Comparison of ENCODE assay signal across 11 cellular contexts in the genomic region with DNA sequence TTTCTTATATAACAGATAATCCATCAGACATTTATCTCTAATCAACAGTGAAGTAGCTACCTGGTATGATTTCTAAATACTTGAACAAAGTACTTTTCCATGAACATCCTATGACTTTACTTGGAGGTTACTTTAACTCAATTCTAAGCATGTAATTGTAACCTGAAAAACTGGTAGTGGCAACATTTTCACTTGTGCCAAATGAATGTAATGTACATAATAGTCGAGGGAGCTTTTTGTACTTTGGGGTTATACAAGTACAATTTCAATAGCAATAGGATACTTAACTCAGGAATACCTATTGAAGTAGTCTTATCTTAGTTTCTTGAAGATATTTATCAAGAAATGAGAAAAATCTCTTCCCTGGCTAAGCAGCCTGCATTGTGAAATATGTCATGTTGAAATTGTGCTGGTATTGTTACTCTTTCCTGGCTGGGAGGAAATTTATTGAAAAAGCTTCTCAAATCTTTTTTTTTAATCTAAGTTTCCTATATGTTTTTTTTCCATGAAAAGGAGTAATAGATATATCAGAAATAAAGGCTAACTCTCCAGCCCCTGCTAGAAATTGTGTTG. TPM values are rescaled to one million over a fixed set of nuclear protein-coding genes. Genes with fewer than 3 reads are reported as not detected.
DNase-seq lines count a peak whose midpoint lies in the region; ATAC-seq and TF ChIP-seq lines count a peak whose summit lies in the region.
"Had no signal": no experiment of that assay in that cellular context is flagged by ENCODE, and none has a peak within 500 bp of the region (broad histone marks: within the 10 kb centered on the region; RNA-seq: fewer than 3 reads in every experiment).

No MANE protein-coding gene starts in this region.

- CTCF ChIA-PET in activated CD4-positive, alpha-beta memory T cell treated with anti-CD3 and anti-CD28 coated beads for 36 hours (lab: Charles Lee): interaction anchor here (0.7 to 3.2 kb wide), 5 partner anchors 11 to 53 kb away, joined by 4 to 12 read pairs (median 4); a partner anchor contains a TSS

- H3K4me1 ChIP-seq in spleen: peaks cover 29 to 85% (median 75%) of the 10 kb centered on the region in 6 donors

- H3K4me1 Mint-ChIP-seq in activated CD4-positive, alpha-beta memory T cell treated with anti-CD3 and anti-CD28 coated beads for 36 hours (ENCODE audit: low read depth): peaks cover 66% of the 10 kb centered on the region

- peak overlapping the region; percentile 66 for H3K4me3 Mint-ChIP-seq in activated CD4-positive, alpha-beta memory T cell treated with anti-CD3 and anti-CD28 coated beads for 36 hours

- intact Hi-C loops in activated CD4-positive, alpha-beta memory T cell treated with anti-CD3 and anti-CD28 coated beads for 36 hours (cut with micrococcal nuclease): loop anchor here (2.0 to 5.0 kb wide), 3 partner anchors 94 to 1241 kb away; a partner anchor contains a TSS
- intact Hi-C loops in spleen (cut with DNase I; ENCODE audit: low total_unique reads): no loop called here

- H3K27ac ChIP-seq in spleen: peak overlapping the region; percentile 67 to 91 (median 84)
- H3K27ac ChIP-seq: A549 had no signal

- H3K27me3 Mint-ChIP-seq in activated CD4-positive, alpha-beta memory T cell treated with anti-CD3 and anti-CD28 coated beads for 36 hours: no peaks in the 10 kb centered on the region

- H3K27me3 ChIP-seq in spleen (replicated peaks in 1 of 7): no peaks in the 10 kb centered on the region

- 61 to 70% (median 66%) methylated on average over 1 of the region's 1 CpG for WGBS in spleen, 5 donors

- no peak for ATAC-seq in SK-N-SH treated with all-trans-retinoic acid at 6 μM for 48 hours

- no peaks in the 10 kb centered on the region for H3K9me3 Mint-ChIP-seq in activated CD4-positive, alpha-beta memory T cell treated with anti-CD3 and anti-CD28 coated beads for 36 hours

- peak overlapping the region; percentile 92 for H3K27ac Mint-ChIP-seq in activated CD4-positive, alpha-beta memory T cell treated with anti-CD3 and anti-CD28 coated beads for 36 hours

- POLR2A ChIA-PET in activated CD4-positive, alpha-beta memory T cell treated with anti-CD3 and anti-CD28 coated beads for 36 hours (lab: Charles Lee): interaction anchor here (0.6 to 2.2 kb wide), 4 partner anchors 34 to 761 kb away, joined by 3 to 7 read pairs (median 4); a partner anchor contains a TSS

- TF ChIP-seq POLR2A in spleen (IDR thresholded peaks at IDR 0.05): no peak

- H3K36me3 Mint-ChIP-seq in activated CD4-positive, alpha-beta memory T cell treated with anti-CD3 and anti-CD28 coated beads for 36 hours: peaks cover 3% of the 10 kb centered on the region

- H3K36me3 ChIP-seq in spleen: peaks cover 0 to 5% (median 0%) of the 10 kb centered on the region in 6 donors

- H3K4me3 ChIP-seq in fibroblast of the aortic adventitia (ENCODE audit: low read depth, low read length) (no peak overlapping the region), spleen (peak overlapping the region in 5 of 8 donors; percentile 2 to 62 (median 18))
- H3K4me3 ChIP-seq: A549 had no signal

- no peaks in the 10 kb centered on the region for H3K9me3 ChIP-seq in spleen
- H3K9me3 ChIP-seq: A549 had no signal

- DNase-seq in NCI-H510A treated with DMSO at 0.1 percent for 48 hours (lab: John Stamatoyannopoulos, UW) (peak; percentile 39), NCI-H510A (lab: John Stamatoyannopoulos, UW) (no peak), fibroblast of the aortic adventitia (ENCODE audit: low read depth) (peak; percentile 49), spleen (no peak), NCI-H446 (lab: John Stamatoyannopoulos, UW) (no peak), activated gamma-delta T cell (lab: John Stamatoyannopoulos, UW) (no peak)
- DNase-seq in activated CD4-positive, alpha-beta memory T cell treated with anti-CD3 and anti-CD28 coated beads for 36 hours: no peak
- DNase-seq: activated CD4-positive, alpha-beta T cell treated with anti-CD3 and anti-CD28 coated beads for 48 hours; NCI-H1694 treated with DMSO at 0.1 percent for 48 hours had no signal

- no peak for TF ChIP-seq CTCF in fibroblast of the aortic adventitia (IDR thresholded peaks at IDR 0.05; ENCODE audit: insufficient read depth, low read length)
- no peak for TF ChIP-seq CTCF in spleen (IDR thresholded peaks at IDR 0.05 in 8 of 11, conservative IDR thresholded peaks at IDR 0.05 in 3 of 11)

TF ChIP-seq in SK-N-SH treated with all-trans-retinoic acid at 6 μM for 48 hours, 23 proteins besides CTCF, POLR2A, EP300 and RAD21:
- TF ChIP-seq OSR1 (CRISPR knock-in tag; IDR thresholded peaks at IDR 0.05): no peak
- no peak for TF ChIP-seq GLIS3 (CRISPR knock-in tag; IDR thresholded peaks at IDR 0.05)
- no peak for TF ChIP-seq ARNTL (CRISPR knock-in tag; IDR thresholded peaks at IDR 0.05; ENCODE audit: borderline replicate concordance, low read depth)
- TF ChIP-seq ZNF70 (CRISPR knock-in tag; IDR thresholded peaks at IDR 0.05): no peak
- no peak for TF ChIP-seq ISL1 (CRISPR knock-in tag; IDR thresholded peaks at IDR 0.05)
- TF ChIP-seq ZFP30 (CRISPR knock-in tag; IDR thresholded peaks at IDR 0.05): no peak
- TF ChIP-seq, protein P1, sequence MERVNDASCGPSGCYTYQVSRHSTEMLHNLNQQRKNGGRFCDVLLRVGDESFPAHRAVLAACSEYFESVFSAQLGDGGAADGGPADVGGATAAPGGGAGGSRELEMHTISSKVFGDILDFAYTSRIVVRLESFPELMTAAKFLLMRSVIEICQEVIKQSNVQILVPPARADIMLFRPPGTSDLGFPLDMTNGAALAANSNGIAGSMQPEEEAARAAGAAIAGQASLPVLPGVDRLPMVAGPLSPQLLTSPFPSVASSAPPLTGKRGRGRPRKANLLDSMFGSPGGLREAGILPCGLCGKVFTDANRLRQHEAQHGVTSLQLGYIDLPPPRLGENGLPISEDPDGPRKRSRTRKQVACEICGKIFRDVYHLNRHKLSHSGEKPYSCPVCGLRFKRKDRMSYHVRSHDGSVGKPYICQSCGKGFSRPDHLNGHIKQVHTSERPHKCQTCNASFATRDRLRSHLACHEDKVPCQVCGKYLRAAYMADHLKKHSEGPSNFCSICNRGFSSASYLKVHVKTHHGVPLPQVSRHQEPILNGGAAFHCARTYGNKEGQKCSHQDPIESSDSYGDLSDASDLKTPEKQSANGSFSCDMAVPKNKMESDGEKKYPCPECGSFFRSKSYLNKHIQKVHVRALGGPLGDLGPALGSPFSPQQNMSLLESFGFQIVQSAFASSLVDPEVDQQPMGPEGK (CRISPR knock-in tag; IDR thresholded peaks at IDR 0.05; ENCODE audit: borderline replicate concordance): no peak
- no peak for TF ChIP-seq ZNF8 (CRISPR knock-in tag; IDR thresholded peaks at IDR 0.05)
- TF ChIP-seq, protein P2, sequence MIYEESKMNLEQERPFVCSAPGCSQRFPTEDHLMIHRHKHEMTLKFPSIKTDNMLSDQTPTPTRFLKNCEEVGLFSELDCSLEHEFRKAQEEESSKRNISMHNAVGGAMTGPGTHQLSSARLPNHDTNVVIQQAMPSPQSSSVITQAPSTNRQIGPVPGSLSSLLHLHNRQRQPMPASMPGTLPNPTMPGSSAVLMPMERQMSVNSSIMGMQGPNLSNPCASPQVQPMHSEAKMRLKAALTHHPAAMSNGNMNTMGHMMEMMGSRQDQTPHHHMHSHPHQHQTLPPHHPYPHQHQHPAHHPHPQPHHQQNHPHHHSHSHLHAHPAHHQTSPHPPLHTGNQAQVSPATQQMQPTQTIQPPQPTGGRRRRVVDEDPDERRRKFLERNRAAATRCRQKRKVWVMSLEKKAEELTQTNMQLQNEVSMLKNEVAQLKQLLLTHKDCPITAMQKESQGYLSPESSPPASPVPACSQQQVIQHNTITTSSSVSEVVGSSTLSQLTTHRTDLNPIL (CRISPR knock-in tag; IDR thresholded peaks at IDR 0.05; ENCODE audit: low read depth): no peak
- no peak for TF ChIP-seq ZC3H10 (CRISPR knock-in tag; IDR thresholded peaks at IDR 0.05)
- TF ChIP-seq SNAI2 (CRISPR knock-in tag; IDR thresholded peaks at IDR 0.05): no peak
- TF ChIP-seq ZNF565 (CRISPR knock-in tag; conservative IDR thresholded peaks at IDR 0.05; ENCODE audit: low read depth): no peak
- TF ChIP-seq, protein P3, sequence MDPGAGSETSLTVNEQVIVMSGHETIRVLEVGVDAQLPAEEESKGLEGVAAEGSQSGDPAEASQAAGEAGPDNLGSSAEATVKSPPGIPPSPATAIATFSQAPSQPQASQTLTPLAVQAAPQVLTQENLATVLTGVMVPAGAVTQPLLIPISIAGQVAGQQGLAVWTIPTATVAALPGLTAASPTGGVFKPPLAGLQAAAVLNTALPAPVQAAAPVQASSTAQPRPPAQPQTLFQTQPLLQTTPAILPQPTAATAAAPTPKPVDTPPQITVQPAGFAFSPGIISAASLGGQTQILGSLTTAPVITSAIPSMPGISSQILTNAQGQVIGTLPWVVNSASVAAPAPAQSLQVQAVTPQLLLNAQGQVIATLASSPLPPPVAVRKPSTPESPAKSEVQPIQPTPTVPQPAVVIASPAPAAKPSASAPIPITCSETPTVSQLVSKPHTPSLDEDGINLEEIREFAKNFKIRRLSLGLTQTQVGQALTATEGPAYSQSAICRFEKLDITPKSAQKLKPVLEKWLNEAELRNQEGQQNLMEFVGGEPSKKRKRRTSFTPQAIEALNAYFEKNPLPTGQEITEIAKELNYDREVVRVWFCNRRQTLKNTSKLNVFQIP (CRISPR knock-in tag; IDR thresholded peaks at IDR 0.05; ENCODE audit: borderline replicate concordance, low read depth): no peak
- TF ChIP-seq ESRRG (CRISPR knock-in tag; IDR thresholded peaks at IDR 0.05): no peak
- no peak for TF ChIP-seq BACH2 (CRISPR knock-in tag; IDR thresholded peaks at IDR 0.05; ENCODE audit: borderline replicate concordance)
TF ChIP-seq in SK-N-SH treated with all-trans-retinoic acid at 6 μM for 48 hours: peak in this region for 0.

RNA-seq across cellular contexts. Expression of a gene that starts 33.7 kb away (rescaled TPM):
- total RNA-seq in activated CD4-positive, alpha-beta memory T cell treated with anti-CD3 and anti-CD28 coated beads for 36 hours: 100 to 1,000 TPM; 399 to 409 TPM
- total RNA-seq in fibroblast of the aortic adventitia (ENCODE audit: low replicate concordance) (99.6 and 108 TPM in 2 replicates), spleen (100 to 1,000 TPM in 1 of 7 donors, 10 to 100 TPM in 6; 45.1 to 128 (median 65.3) TPM)
- polyA plus RNA-seq in spleen: 10 to 100 TPM; 32.3 to 72.3 (median 55.9) TPM

RNA-seq across cellular contexts. Expression of a gene that starts 57.1 kb away (rescaled TPM):
- total RNA-seq in activated CD4-positive, alpha-beta memory T cell treated with anti-CD3 and anti-CD28 coated beads for 36 hours: 10 to 100 TPM; 44.7 to 47.6 TPM
- 20.9 and 29.5 TPM in 2 replicates for total RNA-seq in fibroblast of the aortic adventitia (ENCODE audit: low replicate concordance)
- total RNA-seq in spleen: 10 to 100 TPM; 20.8 to 34.5 (median 26.8) TPM
- 10 to 100 TPM; 10.1 to 26.1 (median 25.2) TPM for polyA plus RNA-seq in spleen

Comparison
In these comparisons a context has a peak if more than half of its experiments do, and no peak if none do; other contexts are left out.
1. DNase-seq: peak in NCI-H510A treated with DMSO at 0.1 percent for 48 hours (single experiment) and fibroblast of the aortic adventitia (single experiment); none in NCI-H510A (single experiment), activated CD4-positive, alpha-beta memory T cell treated with anti-CD3 and anti-CD28 coated beads for 36 hours (single experiment), spleen (single experiment), NCI-H446 (0 of 2) and activated gamma-delta T cell (single experiment).